In the genomic region with DNA sequence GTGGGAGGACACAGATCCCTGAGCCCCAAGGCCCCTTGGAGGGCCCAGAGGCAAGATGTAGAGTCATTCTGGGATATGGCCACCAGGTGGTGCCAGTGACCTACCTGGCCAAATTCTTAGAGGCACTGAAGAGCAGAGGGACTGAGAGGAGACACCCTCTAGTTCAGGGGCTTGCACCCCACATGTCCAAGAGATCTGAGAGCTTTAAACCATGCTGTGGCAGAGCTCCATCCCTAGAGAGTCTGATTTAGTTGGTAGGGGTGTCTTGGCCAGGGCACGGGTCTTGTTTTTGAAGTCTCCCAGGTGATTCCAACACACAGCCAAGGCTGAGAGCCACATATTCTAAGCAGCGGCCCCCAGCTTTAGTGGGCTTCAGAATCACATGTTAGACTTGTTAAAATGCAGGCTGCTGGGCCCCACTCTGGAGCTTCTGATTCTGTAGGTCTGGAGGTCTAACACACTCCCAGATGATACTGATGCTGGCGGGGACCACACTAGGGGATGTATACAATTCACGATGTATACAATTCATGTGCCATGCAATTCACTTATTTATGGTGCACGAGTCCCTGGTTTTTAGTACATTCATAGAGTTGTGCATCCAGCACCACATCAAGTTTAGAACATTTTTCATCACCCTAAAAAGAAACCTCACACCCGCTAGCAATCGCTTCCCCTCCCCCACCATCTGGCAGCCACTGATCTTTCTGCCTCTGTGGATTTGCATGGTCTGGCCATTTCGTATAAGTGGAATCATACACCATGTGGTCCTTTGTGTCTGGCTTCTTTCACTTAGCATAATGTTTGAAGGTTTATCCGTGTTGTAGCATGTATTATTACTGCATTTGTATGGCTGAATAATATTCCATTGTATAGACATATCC, we compare ENCODE assay signal across 1 cellular context.
TF ChIP-seq lines count a peak whose summit lies in the region.

No MANE protein-coding gene starts in this region.

TF ChIP-seq in K562, 482 proteins besides CTCF, POLR2A, EP300 and RAD21 (continued from another document and continues in another):
- TF ChIP-seq, protein P1, sequence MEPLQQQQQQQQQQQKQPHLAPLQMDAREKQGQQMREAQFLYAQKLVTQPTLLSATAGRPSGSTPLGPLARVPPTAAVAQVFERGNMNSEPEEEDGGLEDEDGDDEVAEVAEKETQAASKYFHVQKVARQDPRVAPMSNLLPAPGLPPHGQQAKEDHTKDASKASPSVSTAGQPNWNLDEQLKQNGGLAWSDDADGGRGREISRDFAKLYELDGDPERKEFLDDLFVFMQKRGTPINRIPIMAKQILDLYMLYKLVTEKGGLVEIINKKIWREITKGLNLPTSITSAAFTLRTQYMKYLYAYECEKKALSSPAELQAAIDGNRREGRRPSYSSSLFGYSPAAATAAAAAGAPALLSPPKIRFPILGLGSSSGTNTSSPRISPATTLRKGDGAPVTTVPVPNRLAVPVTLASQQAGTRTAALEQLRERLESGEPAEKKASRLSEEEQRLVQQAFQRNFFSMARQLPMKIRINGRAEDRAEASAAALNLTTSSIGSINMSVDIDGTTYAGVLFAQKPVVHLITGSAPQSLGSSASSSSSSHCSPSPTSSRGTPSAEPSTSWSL (CRISPR knock-in tag; IDR thresholded peaks at IDR 0.05; ENCODE audit: borderline replicate concordance), result no peak
- TF ChIP-seq NCOA4 (IDR thresholded peaks at IDR 0.05; ENCODE audit: partially characterized antibody) (no peak), KLF10 (CRISPR knock-in tag; IDR thresholded peaks at IDR 0.05) (no peak), ARID2 (IDR thresholded peaks at IDR 0.05) (peak; percentile 89), IFI16 (CRISPR knock-in tag; IDR thresholded peaks at IDR 0.05) (no peak), FOXM1 (IDR thresholded peaks at IDR 0.05; ENCODE audit: low read depth) (no peak), FOXM1 (CRISPR knock-in tag; IDR thresholded peaks at IDR 0.05; ENCODE audit: low read depth) (no peak), SREBF1 (IDR thresholded peaks at IDR 0.05; ENCODE audit: borderline replicate concordance, low read depth, low read length) (no peak), ZKSCAN3 (CRISPR knock-in tag; IDR thresholded peaks at IDR 0.05) (no peak), MYNN (IDR thresholded peaks at IDR 0.05) (peak; percentile 18; the same call in 1 of the 2 replicates), MYNN (CRISPR knock-in tag; IDR thresholded peaks at IDR 0.05) (no peak), MYC (IDR thresholded peaks at IDR 0.05; ENCODE audit: low read depth, low read length) (no peak), MYC (CRISPR knock-in tag; IDR thresholded peaks at IDR 0.05; ENCODE audit: borderline replicate concordance, low read depth) (no peak), XRCC5 (IDR thresholded peaks at IDR 0.05; ENCODE audit: low read depth, low read length) (peak; percentile 73; the same call in 1 of the 2 replicates), ARID1B (IDR thresholded peaks at IDR 0.05) (0 out of 2 replicates have a peak, but pooled peaks have one; percentile 16), RBM39 (optimal IDR thresholded peaks at IDR 0.05; ENCODE audit: low read depth, low read length) (peak; percentile 32), HSF4 (CRISPR knock-in tag; IDR thresholded peaks at IDR 0.05; ENCODE audit: borderline replicate concordance) (no peak), RBM34 (IDR thresholded peaks at IDR 0.05; ENCODE audit: borderline replicate concordance, insufficient read depth, low read length) (no peak), ZNF766 (CRISPR knock-in tag; conservative IDR thresholded peaks at IDR 0.05) (peak; percentile 39; the same call in 1 of the 2 replicates), CTBP1 (IDR thresholded peaks at IDR 0.05; ENCODE audit: borderline replicate concordance) (0 out of 2 replicates have a peak, but pooled peaks have one; percentile 16), FOXP1 (CRISPR knock-in tag; IDR thresholded peaks at IDR 0.05) (0 out of 2 replicates have a peak, but pooled peaks have one; percentile 28), PHB2 (IDR thresholded peaks at IDR 0.05; ENCODE audit: low read depth) (no peak), KDM4B (IDR thresholded peaks at IDR 0.05; ENCODE audit: borderline replicate concordance in 2 of 2, low read depth in 1 of 2) (no peak), POLR2H (tag; IDR thresholded peaks at IDR 0.05; ENCODE audit: low read depth) (no peak), HDAC1 (IDR thresholded peaks at IDR 0.05) (no peak), STAG1 (CRISPR knock-in tag; IDR thresholded peaks at IDR 0.05; ENCODE audit: borderline replicate concordance) (peak; percentile 100), RB1 (IDR thresholded peaks at IDR 0.05; ENCODE audit: low read depth) (peak; percentile 75), BHLHE40 (IDR thresholded peaks at IDR 0.05; ENCODE audit: low read length) (no peak), C11orf30 (IDR thresholded peaks at IDR 0.05; ENCODE audit: low read depth) (no peak), TAF7 (tag; IDR thresholded peaks at IDR 0.05) (no peak), TCF7 (IDR thresholded peaks at IDR 0.05; ENCODE audit: borderline replicate concordance) (no peak), BRD4 (IDR thresholded peaks at IDR 0.05) (no peak)
- TF ChIP-seq, protein P2, sequence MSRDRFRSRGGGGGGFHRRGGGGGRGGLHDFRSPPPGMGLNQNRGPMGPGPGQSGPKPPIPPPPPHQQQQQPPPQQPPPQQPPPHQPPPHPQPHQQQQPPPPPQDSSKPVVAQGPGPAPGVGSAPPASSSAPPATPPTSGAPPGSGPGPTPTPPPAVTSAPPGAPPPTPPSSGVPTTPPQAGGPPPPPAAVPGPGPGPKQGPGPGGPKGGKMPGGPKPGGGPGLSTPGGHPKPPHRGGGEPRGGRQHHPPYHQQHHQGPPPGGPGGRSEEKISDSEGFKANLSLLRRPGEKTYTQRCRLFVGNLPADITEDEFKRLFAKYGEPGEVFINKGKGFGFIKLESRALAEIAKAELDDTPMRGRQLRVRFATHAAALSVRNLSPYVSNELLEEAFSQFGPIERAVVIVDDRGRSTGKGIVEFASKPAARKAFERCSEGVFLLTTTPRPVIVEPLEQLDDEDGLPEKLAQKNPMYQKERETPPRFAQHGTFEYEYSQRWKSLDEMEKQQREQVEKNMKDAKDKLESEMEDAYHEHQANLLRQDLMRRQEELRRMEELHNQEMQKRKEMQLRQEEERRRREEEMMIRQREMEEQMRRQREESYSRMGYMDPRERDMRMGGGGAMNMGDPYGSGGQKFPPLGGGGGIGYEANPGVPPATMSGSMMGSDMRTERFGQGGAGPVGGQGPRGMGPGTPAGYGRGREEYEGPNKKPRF (IDR thresholded peaks at IDR 0.05; ENCODE audit: low read depth, low read length), result no peak
- TF ChIP-seq, protein P3, sequence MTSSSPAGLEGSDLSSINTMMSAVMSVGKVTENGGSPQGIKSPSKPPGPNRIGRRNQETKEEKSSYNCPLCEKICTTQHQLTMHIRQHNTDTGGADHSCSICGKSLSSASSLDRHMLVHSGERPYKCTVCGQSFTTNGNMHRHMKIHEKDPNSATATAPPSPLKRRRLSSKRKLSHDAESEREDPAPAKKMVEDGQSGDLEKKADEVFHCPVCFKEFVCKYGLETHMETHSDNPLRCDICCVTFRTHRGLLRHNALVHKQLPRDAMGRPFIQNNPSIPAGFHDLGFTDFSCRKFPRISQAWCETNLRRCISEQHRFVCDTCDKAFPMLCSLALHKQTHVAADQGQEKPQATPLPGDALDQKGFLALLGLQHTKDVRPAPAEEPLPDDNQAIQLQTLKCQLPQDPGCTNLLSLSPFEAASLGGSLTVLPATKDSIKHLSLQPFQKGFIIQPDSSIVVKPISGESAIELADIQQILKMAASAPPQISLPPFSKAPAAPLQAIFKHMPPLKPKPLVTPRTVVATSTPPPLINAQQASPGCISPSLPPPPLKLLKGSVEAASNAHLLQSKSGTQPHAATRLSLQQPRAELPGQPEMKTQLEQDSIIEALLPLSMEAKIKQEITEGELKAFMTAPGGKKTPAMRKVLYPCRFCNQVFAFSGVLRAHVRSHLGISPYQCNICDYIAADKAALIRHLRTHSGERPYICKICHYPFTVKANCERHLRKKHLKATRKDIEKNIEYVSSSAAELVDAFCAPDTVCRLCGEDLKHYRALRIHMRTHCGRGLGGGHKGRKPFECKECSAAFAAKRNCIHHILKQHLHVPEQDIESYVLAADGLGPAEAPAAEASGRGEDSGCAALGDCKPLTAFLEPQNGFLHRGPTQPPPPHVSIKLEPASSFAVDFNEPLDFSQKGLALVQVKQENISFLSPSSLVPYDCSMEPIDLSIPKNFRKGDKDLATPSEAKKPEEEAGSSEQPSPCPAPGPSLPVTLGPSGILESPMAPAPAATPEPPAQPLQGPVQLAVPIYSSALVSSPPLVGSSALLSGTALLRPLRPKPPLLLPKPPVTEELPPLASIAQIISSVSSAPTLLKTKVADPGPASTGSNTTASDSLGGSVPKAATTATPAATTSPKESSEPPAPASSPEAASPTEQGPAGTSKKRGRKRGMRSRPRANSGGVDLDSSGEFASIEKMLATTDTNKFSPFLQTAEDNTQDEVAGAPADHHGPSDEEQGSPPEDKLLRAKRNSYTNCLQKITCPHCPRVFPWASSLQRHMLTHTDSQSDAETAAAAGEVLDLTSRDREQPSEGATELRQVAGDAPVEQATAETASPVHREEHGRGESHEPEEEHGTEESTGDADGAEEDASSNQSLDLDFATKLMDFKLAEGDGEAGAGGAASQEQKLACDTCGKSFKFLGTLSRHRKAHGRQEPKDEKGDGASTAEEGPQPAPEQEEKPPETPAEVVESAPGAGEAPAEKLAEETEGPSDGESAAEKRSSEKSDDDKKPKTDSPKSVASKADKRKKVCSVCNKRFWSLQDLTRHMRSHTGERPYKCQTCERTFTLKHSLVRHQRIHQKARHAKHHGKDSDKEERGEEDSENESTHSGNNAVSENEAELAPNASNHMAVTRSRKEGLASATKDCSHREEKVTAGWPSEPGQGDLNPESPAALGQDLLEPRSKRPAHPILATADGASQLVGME (CRISPR knock-in tag; IDR thresholded peaks at IDR 0.05), result no peak
- TF ChIP-seq, protein P4, sequence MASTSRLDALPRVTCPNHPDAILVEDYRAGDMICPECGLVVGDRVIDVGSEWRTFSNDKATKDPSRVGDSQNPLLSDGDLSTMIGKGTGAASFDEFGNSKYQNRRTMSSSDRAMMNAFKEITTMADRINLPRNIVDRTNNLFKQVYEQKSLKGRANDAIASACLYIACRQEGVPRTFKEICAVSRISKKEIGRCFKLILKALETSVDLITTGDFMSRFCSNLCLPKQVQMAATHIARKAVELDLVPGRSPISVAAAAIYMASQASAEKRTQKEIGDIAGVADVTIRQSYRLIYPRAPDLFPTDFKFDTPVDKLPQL (IDR thresholded peaks at IDR 0.05; ENCODE audit: extremely low read depth, insufficient read length), result no peak
- TF ChIP-seq, protein P5, sequence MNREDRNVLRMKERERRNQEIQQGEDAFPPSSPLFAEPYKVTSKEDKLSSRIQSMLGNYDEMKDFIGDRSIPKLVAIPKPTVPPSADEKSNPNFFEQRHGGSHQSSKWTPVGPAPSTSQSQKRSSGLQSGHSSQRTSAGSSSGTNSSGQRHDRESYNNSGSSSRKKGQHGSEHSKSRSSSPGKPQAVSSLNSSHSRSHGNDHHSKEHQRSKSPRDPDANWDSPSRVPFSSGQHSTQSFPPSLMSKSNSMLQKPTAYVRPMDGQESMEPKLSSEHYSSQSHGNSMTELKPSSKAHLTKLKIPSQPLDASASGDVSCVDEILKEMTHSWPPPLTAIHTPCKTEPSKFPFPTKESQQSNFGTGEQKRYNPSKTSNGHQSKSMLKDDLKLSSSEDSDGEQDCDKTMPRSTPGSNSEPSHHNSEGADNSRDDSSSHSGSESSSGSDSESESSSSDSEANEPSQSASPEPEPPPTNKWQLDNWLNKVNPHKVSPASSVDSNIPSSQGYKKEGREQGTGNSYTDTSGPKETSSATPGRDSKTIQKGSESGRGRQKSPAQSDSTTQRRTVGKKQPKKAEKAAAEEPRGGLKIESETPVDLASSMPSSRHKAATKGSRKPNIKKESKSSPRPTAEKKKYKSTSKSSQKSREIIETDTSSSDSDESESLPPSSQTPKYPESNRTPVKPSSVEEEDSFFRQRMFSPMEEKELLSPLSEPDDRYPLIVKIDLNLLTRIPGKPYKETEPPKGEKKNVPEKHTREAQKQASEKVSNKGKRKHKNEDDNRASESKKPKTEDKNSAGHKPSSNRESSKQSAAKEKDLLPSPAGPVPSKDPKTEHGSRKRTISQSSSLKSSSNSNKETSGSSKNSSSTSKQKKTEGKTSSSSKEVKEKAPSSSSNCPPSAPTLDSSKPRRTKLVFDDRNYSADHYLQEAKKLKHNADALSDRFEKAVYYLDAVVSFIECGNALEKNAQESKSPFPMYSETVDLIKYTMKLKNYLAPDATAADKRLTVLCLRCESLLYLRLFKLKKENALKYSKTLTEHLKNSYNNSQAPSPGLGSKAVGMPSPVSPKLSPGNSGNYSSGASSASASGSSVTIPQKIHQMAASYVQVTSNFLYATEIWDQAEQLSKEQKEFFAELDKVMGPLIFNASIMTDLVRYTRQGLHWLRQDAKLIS (CRISPR knock-in tag; IDR thresholded peaks at IDR 0.05), result peak; percentile 65; the same call in 1 of the 2 replicates
